Comparison of ENCODE assay signal across 20 cellular contexts in the genomic region with DNA sequence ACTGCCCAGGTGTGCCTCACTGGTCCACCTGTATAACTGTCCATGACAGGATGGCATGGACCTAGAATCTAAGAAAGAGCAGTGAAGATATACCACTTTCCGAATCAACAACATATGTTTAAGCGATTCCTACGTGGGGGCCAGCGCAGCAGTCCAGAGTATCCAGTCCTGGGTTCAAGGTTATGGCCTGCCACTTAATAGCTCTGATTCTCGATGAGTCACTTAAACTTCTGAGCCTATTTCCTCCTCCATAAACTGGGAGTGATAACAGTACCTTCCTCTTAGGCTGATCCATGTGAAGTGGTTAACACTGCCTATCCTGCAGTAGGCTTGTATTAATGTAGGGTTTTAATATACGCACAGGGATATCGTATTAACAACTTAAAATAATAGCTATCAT.
"Had no signal": no experiment of that assay in that cellular context is flagged by ENCODE, and none has a peak within 500 bp of the region (broad histone marks: within the 10 kb centered on the region; RNA-seq: fewer than 3 reads in every experiment).

No MANE protein-coding gene starts in this region.

- H3K27ac ChIP-seq: ascending aorta, breast epithelium, coronary artery, left lung, thoracic aorta had no signal

- H3K36me3 Mint-ChIP-seq: natural killer cell treated with Interleukin-12 subunit alpha and Interleukin-12 subunit beta and Interleukin-15 and Interleukin-18, amount 100 ng/mL, for 72 hours; stimulated activated effector memory CD8-positive, alpha-beta T cell treated with anti-CD3 and anti-CD28 coated beads, Interleukin-12 subunit alpha, Interleukin-12 subunit beta, amount 100 ng/mL, for 72 hours had no signal

- ATAC-seq: activated T-cell treated with anti-CD3 and anti-CD28 coated beads, Interleukin-2, amount 50 U/mL, for 72 hours; left lung; natural killer cell treated with Interleukin-12 subunit alpha and Interleukin-12 subunit beta and Interleukin-15 and Interleukin-18, amount 100 ng/mL, for 72 hours; sciatic nerve; stimulated activated effector memory CD8-positive, alpha-beta T cell treated with anti-CD3 and anti-CD28 coated beads, Interleukin-12 subunit alpha, Interleukin-12 subunit beta, amount 100 ng/mL, for 72 hours; T-cell had no signal

- H3K36me3 ChIP-seq: ascending aorta, breast epithelium, left lung, thoracic aorta had no signal

- H3K27me3 Mint-ChIP-seq: activated CD4-positive, alpha-beta T cell treated with anti-CD3 and anti-CD28 coated beads, Interleukin-2, amount 10 ng/mL, durations not matched to agents 7 days and 5 days; activated naive CD4-positive, alpha-beta T cell treated with anti-CD3 and anti-CD28 coated beads, Interleukin-2, amount 50 U/mL, for 24 hours; T-cell had no signal

- H3K9me3 ChIP-seq: breast epithelium, left lung, thoracic aorta had no signal

- DNase-seq: activated CD4-positive, alpha-beta T cell treated with anti-CD3 and anti-CD28 coated beads, Interleukin-2, amount 10 ng/mL, durations not matched to agents 7 days and 5 days; activated gamma-delta T cell; activated T-cell treated with anti-CD3 and anti-CD28 coated beads, Interleukin-2, amount 50 U/mL, for 72 hours; erythroblast; foreskin melanocyte; hypothalamus; islet precursor cell; left lung; mesendoderm; stimulated activated CD4-positive, alpha-beta T cell treated with anti-CD3 and anti-CD28 coated beads, Interleukin-4, amount 100 ng/mL, for 24 hours; T-cell; T-helper 9 cell had no signal

- H3K4me3 ChIP-seq: ascending aorta, breast epithelium, coronary artery, left lung, thoracic aorta had no signal

- H3K9me3 Mint-ChIP-seq: activated CD4-positive, alpha-beta T cell treated with anti-CD3 and anti-CD28 coated beads, Interleukin-2, amount 10 ng/mL, durations not matched to agents 7 days and 5 days; activated naive CD4-positive, alpha-beta T cell treated with anti-CD3 and anti-CD28 coated beads, Interleukin-2, amount 50 U/mL, for 24 hours; activated T-cell treated with anti-CD3 and anti-CD28 coated beads, Interleukin-2, amount 50 U/mL, for 72 hours; natural killer cell treated with Interleukin-12 subunit alpha and Interleukin-12 subunit beta and Interleukin-15 and Interleukin-18, amount 100 ng/mL, for 72 hours; stimulated activated effector memory CD8-positive, alpha-beta T cell treated with anti-CD3 and anti-CD28 coated beads, Interleukin-12 subunit alpha, Interleukin-12 subunit beta, amount 100 ng/mL, for 72 hours had no signal

- H3K4me3 Mint-ChIP-seq: activated CD4-positive, alpha-beta T cell treated with anti-CD3 and anti-CD28 coated beads, Interleukin-2, amount 10 ng/mL, durations not matched to agents 7 days and 5 days; activated naive CD4-positive, alpha-beta T cell treated with anti-CD3 and anti-CD28 coated beads, Interleukin-2, amount 50 U/mL, for 24 hours; activated T-cell treated with anti-CD3 and anti-CD28 coated beads, Interleukin-2, amount 50 U/mL, for 72 hours; natural killer cell treated with Interleukin-12 subunit alpha and Interleukin-12 subunit beta and Interleukin-15 and Interleukin-18, amount 100 ng/mL, for 72 hours; stimulated activated effector memory CD8-positive, alpha-beta T cell treated with anti-CD3 and anti-CD28 coated beads, Interleukin-12 subunit alpha, Interleukin-12 subunit beta, amount 100 ng/mL, for 72 hours; T-cell had no signal

- H3K27ac Mint-ChIP-seq: activated CD4-positive, alpha-beta T cell treated with anti-CD3 and anti-CD28 coated beads, Interleukin-2, amount 10 ng/mL, durations not matched to agents 7 days and 5 days; activated naive CD4-positive, alpha-beta T cell treated with anti-CD3 and anti-CD28 coated beads, Interleukin-2, amount 50 U/mL, for 24 hours; activated T-cell treated with anti-CD3 and anti-CD28 coated beads, Interleukin-2, amount 50 U/mL, for 72 hours; natural killer cell treated with Interleukin-12 subunit alpha and Interleukin-12 subunit beta and Interleukin-15 and Interleukin-18, amount 100 ng/mL, for 72 hours; stimulated activated effector memory CD8-positive, alpha-beta T cell treated with anti-CD3 and anti-CD28 coated beads, Interleukin-12 subunit alpha, Interleukin-12 subunit beta, amount 100 ng/mL, for 72 hours; T-cell had no signal

- H3K27me3 ChIP-seq: ascending aorta, breast epithelium, left lung had no signal

- H3K4me1 ChIP-seq: ascending aorta, breast epithelium had no signal
